In genomic region chr17:82234211-82235055, GRCh38 we compare ENCODE assay signal across 14 cellular contexts. TPM values are rescaled to one million over a fixed set of nuclear protein-coding genes. Genes with fewer than 3 reads are reported as not detected.
DNase-seq lines count a peak whose midpoint lies in the region; ATAC-seq and TF ChIP-seq lines count a peak whose summit lies in the region.
"Had no signal": no experiment of that assay in that cellular context is flagged by ENCODE, and none has a peak within 500 bp of the region (broad histone marks: within the 10 kb centered on the region; RNA-seq: fewer than 3 reads in every experiment).

No MANE protein-coding gene starts in this region.

- H3K4me1 ChIP-seq in HEK293 (ENCODE audit: control insufficient read depth, insufficient read depth, low read length) = peaks cover 15% of the 10 kb centered on the region

- POLR2A ChIA-PET in CD4-positive, alpha-beta T cell (lab: Charles Lee) = interaction anchor here (0.6 to 2.5 kb wide), 6 partner anchors 29 to 87 kb away, joined by 3 to 21 read pairs (median 5); no protein-coding TSS in a partner anchor
- POLR2A ChIA-PET in HEK293 (lab: Yijun Ruan, JAX) (interaction anchor here (0.6 to 2.5 kb wide), 3 partner anchors 32 to 58 kb away, joined by 3 to 13 read pairs (median 5); partner anchors contain the start of gene CSNK1D), HEK293T (lab: Yijun Ruan, JAX) (no interaction called here)

- peaks cover 0 to 2% of the 10 kb centered on the region in 2 experiments; a peak in 1 of 3 replicates for H3K36me3 ChIP-seq in HEK293 (ENCODE audit: control insufficient read depth in 2 of 2, insufficient read depth in 1 of 2, low read length in 2 of 2)

- H3K27me3 ChIP-seq in CD4-positive, alpha-beta T cell (ENCODE audit: control insufficient read depth, insufficient read depth, low read length) = no peaks in the 10 kb centered on the region

- no peaks in the 10 kb centered on the region for H3K9me3 ChIP-seq in CD4-positive, alpha-beta T cell (ENCODE audit: control insufficient read depth, low read length)
- H3K9me3 ChIP-seq in HEK293 (ENCODE audit: control insufficient read depth, insufficient read depth, low read depth, low read length) = no peaks in the 10 kb centered on the region

- H3K4me3 ChIP-seq in HEK293 (ENCODE audit: low read depth, low read length) (no peak overlapping the region), coronary artery (no peak overlapping the region), retinal pigment epithelial cell (ENCODE audit: low read length) (peak overlapping the region; percentile 4)
- H3K4me3 ChIP-seq: SK-N-MC had no signal

- intact Hi-C loops in CD4-positive, alpha-beta T cell (cut with DNase I, micrococcal nuclease) = loop anchor here (5.0 to 10.0 kb wide), 5 partner anchors 32 to 200 kb away; partner anchors contain the start of genes CSNK1D (in 1 of the 2), DCXR (in 1 of the 2) and RAC3 (in 1 of the 2)

- peak in 1 of 10 experiments; percentile 11 for DNase-seq in CD4-positive, alpha-beta T cell
- DNase-seq in coronary artery (ENCODE audit: low spot score) (peak; percentile 73), retinal pigment epithelial cell (ENCODE audit: low read depth) (no peak), D341Med (ENCODE audit: low spot score) (no peak), glutamatergic neuron (no peak), HEK293T (ENCODE audit: extremely low spot score) (no peak)
- DNase-seq: activated CD4-positive, alpha-beta T cell treated with anti-CD3 and anti-CD28 coated beads, Interleukin-2, amount 50 U/mL, for 48 hours; effector CD8-positive, alpha-beta T cell; GDM1; naive B cell; NCI-H446; stimulated activated CD4-positive, alpha-beta T cell treated with anti-CD3 and anti-CD28 coated beads, Interleukin-2, amount 100 ng/mL, for 48 hours had no signal

- H3K4me3 Mint-ChIP-seq in CD4-positive, alpha-beta T cell = peak overlapping the region; percentile 42
- no peak overlapping the region for H3K4me3 Mint-ChIP-seq in glutamatergic neuron (ENCODE audit: unreplicated experiment)

- no peak overlapping the region for H3K27ac ChIP-seq in CD4-positive, alpha-beta T cell (ENCODE audit: low read depth, low read length)
- H3K27ac ChIP-seq in HEK293 (ENCODE audit: extremely low read depth, low read depth, low read length) (no peak overlapping the region), coronary artery (no peak overlapping the region)
- H3K27ac ChIP-seq: SK-N-MC had no signal

- H3K9me3 Mint-ChIP-seq in CD4-positive, alpha-beta T cell = no peaks in the 10 kb centered on the region
- no peaks in the 10 kb centered on the region for H3K9me3 Mint-ChIP-seq in glutamatergic neuron (ENCODE audit: unreplicated experiment)

- H3K27ac Mint-ChIP-seq in CD4-positive, alpha-beta T cell = peak overlapping the region; percentile 56
- no peak overlapping the region for H3K27ac Mint-ChIP-seq in glutamatergic neuron (ENCODE audit: unreplicated experiment)

- CTCF ChIA-PET in CD4-positive, alpha-beta T cell (lab: Charles Lee) = interaction anchor here (0.8 to 2.2 kb wide), 3 partner anchors 28 to 79 kb away, joined by 3 to 14 read pairs (median 3); no protein-coding TSS in a partner anchor
- CTCF ChIA-PET in HEK293 (lab: Yijun Ruan, JAX) = interaction anchor here (0.6 to 3.1 kb wide), 7 partner anchors 19 to 667 kb away, joined by 3 to 27 read pairs (median 4); no protein-coding TSS in a partner anchor
- CTCF ChIA-PET in HEK293T (lab: Yijun Ruan, JAX) = no interaction called here

- peaks cover 6% of the 10 kb centered on the region for H3K36me3 Mint-ChIP-seq in CD4-positive, alpha-beta T cell (ENCODE audit: low read depth)
- no peaks in the 10 kb centered on the region for H3K36me3 Mint-ChIP-seq in glutamatergic neuron (ENCODE audit: unreplicated experiment)
- H3K36me3 Mint-ChIP-seq: naive B cell had no signal

- H3K4me1 Mint-ChIP-seq in CD4-positive, alpha-beta T cell (ENCODE audit: low read depth) = peaks cover 28% of the 10 kb centered on the region
- H3K4me1 Mint-ChIP-seq in glutamatergic neuron (ENCODE audit: low read depth, unreplicated experiment) = peaks cover 3% of the 10 kb centered on the region

- no peak for TF ChIP-seq CTCF in CD4-positive, alpha-beta T cell (IDR thresholded peaks at IDR 0.05)
- TF ChIP-seq CTCF in HEK293 (tag by site-specific recombination; IDR thresholded peaks at IDR 0.05) (no peak), coronary artery (IDR thresholded peaks at IDR 0.05) (no peak), retinal pigment epithelial cell (conservative IDR thresholded peaks at IDR 0.05; ENCODE audit: low read depth, low read length) (no peak), glutamatergic neuron (IDR thresholded peaks at IDR 0.05; ENCODE audit: partially characterized antibody, unreplicated experiment) (no peak)

- no peak for ATAC-seq in CD4-positive, alpha-beta T cell (ENCODE audit: poor library complexity)

- H3K27me3 Mint-ChIP-seq in CD4-positive, alpha-beta T cell = no peaks in the 10 kb centered on the region
- H3K27me3 Mint-ChIP-seq in glutamatergic neuron (ENCODE audit: unreplicated experiment) = peaks cover 4% of the 10 kb centered on the region
- H3K27me3 Mint-ChIP-seq: naive B cell had no signal

TF ChIP-seq in HEK293, 187 proteins besides CTCF, POLR2A, EP300 and RAD21 (continues in another document):
- TF ChIP-seq GLIS2 (tag by site-specific recombination; IDR thresholded peaks at IDR 0.05) (no peak; the same call in none of the 2 replicates), ZNF24 (tag by site-specific recombination; IDR thresholded peaks at IDR 0.05) (no peak), ZNF621 (tag by site-specific recombination; IDR thresholded peaks at IDR 0.05) (no peak), ZNF677 (tag by site-specific recombination; IDR thresholded peaks at IDR 0.05) (no peak), SALL2 (tag by site-specific recombination; IDR thresholded peaks at IDR 0.05; ENCODE audit: borderline replicate concordance) (no peak), ZNF629 (tag by site-specific recombination; IDR thresholded peaks at IDR 0.05) (no peak), ZNF132 (tag by site-specific recombination; IDR thresholded peaks at IDR 0.05; ENCODE audit: borderline replicate concordance) (no peak), ZNF549 (tag by site-specific recombination; IDR thresholded peaks at IDR 0.05) (no peak), BCL11B (tag by site-specific recombination; IDR thresholded peaks at IDR 0.05; ENCODE audit: low read depth) (0 out of 2 replicates have a peak, but pooled peaks have one; percentile 26)

TF ChIP-seq in HEK293T, 16 proteins besides CTCF, POLR2A, EP300 and RAD21:
- TF ChIP-seq FOXA1 (IDR thresholded peaks at IDR 0.05) (no peak), BHLHE40 (IDR thresholded peaks at IDR 0.05; ENCODE audit: borderline replicate concordance) (no peak), ZNF384 (IDR thresholded peaks at IDR 0.05) (no peak), CTBP1 (IDR thresholded peaks at IDR 0.05; ENCODE audit: borderline replicate concordance) (no peak), LEF1 (IDR thresholded peaks at IDR 0.05; ENCODE audit: borderline replicate concordance) (no peak), FOXK2 (IDR thresholded peaks at IDR 0.05) (no peak), SP1 (IDR thresholded peaks at IDR 0.05) (no peak), FOXM1 (IDR thresholded peaks at IDR 0.05; ENCODE audit: borderline replicate concordance) (no peak), ELF4 (IDR thresholded peaks at IDR 0.05) (no peak), ARNT (IDR thresholded peaks at IDR 0.05) (no peak), SUZ12 (IDR thresholded peaks at IDR 0.05) (no peak), NFRKB (IDR thresholded peaks at IDR 0.05) (no peak), L3MBTL2 (conservative IDR thresholded peaks at IDR 0.05) (no peak), TARDBP (IDR thresholded peaks at IDR 0.05) (no peak), HDGF (IDR thresholded peaks at IDR 0.05; ENCODE audit: borderline replicate concordance) (no peak)
- TF ChIP-seq, protein P1, sequence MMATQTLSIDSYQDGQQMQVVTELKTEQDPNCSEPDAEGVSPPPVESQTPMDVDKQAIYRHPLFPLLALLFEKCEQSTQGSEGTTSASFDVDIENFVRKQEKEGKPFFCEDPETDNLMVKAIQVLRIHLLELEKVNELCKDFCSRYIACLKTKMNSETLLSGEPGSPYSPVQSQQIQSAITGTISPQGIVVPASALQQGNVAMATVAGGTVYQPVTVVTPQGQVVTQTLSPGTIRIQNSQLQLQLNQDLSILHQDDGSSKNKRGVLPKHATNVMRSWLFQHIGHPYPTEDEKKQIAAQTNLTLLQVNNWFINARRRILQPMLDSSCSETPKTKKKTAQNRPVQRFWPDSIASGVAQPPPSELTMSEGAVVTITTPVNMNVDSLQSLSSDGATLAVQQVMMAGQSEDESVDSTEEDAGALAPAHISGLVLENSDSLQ (IDR thresholded peaks at IDR 0.05) = no peak

RNA-seq across cellular contexts. Expression of gene SLC16A3, which starts 5.6 kb away (rescaled TPM):
- total RNA-seq in CD4-positive, alpha-beta T cell = 10 to 100 TPM; 93.4 to 99.0 TPM
- total RNA-seq in glutamatergic neuron (ENCODE audit: unreplicated experiment) = 15.6 TPM

RNA-seq across cellular contexts. Expression of gene CCDC57, which starts 21.8 kb away (rescaled TPM):
- total RNA-seq in CD4-positive, alpha-beta T cell = 100 to 1,000 TPM; 129 to 135 TPM
- 40.7 TPM for total RNA-seq in glutamatergic neuron (ENCODE audit: unreplicated experiment)

RNA-seq across cellular contexts. Expression of gene CSNK1D, which starts 39.1 kb away (rescaled TPM):
- total RNA-seq in CD4-positive, alpha-beta T cell = 100 to 1,000 TPM; 277 to 286 TPM
- 211 TPM for total RNA-seq in glutamatergic neuron (ENCODE audit: unreplicated experiment)
